In the genomic region with DNA sequence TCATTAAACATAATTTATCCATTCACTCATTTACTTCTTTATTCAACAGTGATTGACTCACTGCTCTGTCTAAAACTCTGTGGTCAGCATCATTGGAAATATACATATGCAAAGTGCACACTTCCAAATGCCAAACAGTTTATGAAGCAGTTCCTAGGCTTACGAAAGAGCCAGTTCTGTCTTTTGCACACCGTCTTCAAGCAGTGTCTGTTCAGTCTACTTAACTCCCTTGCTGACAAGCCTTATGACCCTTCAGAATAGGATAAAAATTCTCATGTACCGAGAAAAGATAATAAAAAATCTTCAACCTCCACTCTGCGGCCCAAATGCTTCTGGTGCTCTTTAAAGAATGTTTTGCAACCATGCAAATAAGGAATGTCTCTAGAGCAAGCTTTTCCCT, we compare ENCODE assay signal across 19 cellular contexts.
"Had no signal": no experiment of that assay in that cellular context is flagged by ENCODE, and none has a peak within 500 bp of the region (broad histone marks: within the 10 kb centered on the region; RNA-seq: fewer than 3 reads in every experiment).

No MANE protein-coding gene starts in this region.

- H3K4me3 ChIP-seq: ascending aorta, tibial artery had no signal

- FAIRE-seq: islet of Langerhans had no signal

- H3K27me3 Mint-ChIP-seq: activated CD4-positive, alpha-beta memory T cell treated with anti-CD3 and anti-CD28 coated beads, Interleukin-2, amount 10 ng/mL, durations not matched to agents 7 days and 5 days; activated naive CD4-positive, alpha-beta T cell treated with anti-CD3 and anti-CD28 coated beads, Interleukin-2, amount 10 ng/mL, durations not matched to agents 7 days and 5 days; activated naive CD8-positive, alpha-beta T cell treated with anti-CD3 and anti-CD28 coated beads, Interleukin-2, amount 50 U/mL, for 24 hours; activated T-cell treated with anti-CD3 and anti-CD28 coated beads, Interleukin-2, amount 50 U/mL, for 24 hours; effector memory CD8-positive, alpha-beta T cell had no signal

- H3K9me3 Mint-ChIP-seq: activated naive CD4-positive, alpha-beta T cell treated with anti-CD3 and anti-CD28 coated beads, Interleukin-2, amount 10 ng/mL, durations not matched to agents 7 days and 5 days had no signal

- H3K27ac Mint-ChIP-seq: activated CD4-positive, alpha-beta memory T cell treated with anti-CD3 and anti-CD28 coated beads, Interleukin-2, amount 10 ng/mL, durations not matched to agents 7 days and 5 days; activated naive CD4-positive, alpha-beta T cell treated with anti-CD3 and anti-CD28 coated beads, Interleukin-2, amount 10 ng/mL, durations not matched to agents 7 days and 5 days; activated naive CD8-positive, alpha-beta T cell treated with anti-CD3 and anti-CD28 coated beads, Interleukin-2, amount 50 U/mL, for 24 hours; activated T-cell treated with anti-CD3 and anti-CD28 coated beads, Interleukin-2, amount 50 U/mL, for 24 hours; effector memory CD8-positive, alpha-beta T cell; natural killer cell had no signal

- H3K27me3 ChIP-seq: ascending aorta, tibial artery had no signal

- H3K9me3 ChIP-seq: ascending aorta, tibial artery had no signal

- DNase-seq: activated CD4-positive, alpha-beta memory T cell treated with anti-CD3 and anti-CD28 coated beads, Interleukin-2, amount 10 ng/mL, durations not matched to agents 7 days and 5 days; activated CD4-positive, alpha-beta T cell treated with anti-CD3 and anti-CD28 coated beads for 48 hours; activated CD4-positive, CD25-positive, alpha-beta regulatory T cell; activated effector memory CD4-positive, alpha-beta T cell treated with Interleukin-2 at 50 U/mL for 16 hours; activated naive CD4-positive, alpha-beta T cell treated with anti-CD3 and anti-CD28 coated beads, Interleukin-2, amount 10 ng/mL, durations not matched to agents 7 days and 5 days; activated naive CD8-positive, alpha-beta T cell treated with anti-CD3 and anti-CD28 coated beads, Interleukin-2, amount 50 U/mL, for 24 hours; activated T-cell treated with anti-CD3 and anti-CD28 coated beads, Interleukin-2, amount 50 U/mL, for 24 hours; effector memory CD8-positive, alpha-beta T cell; left cardiac atrium; natural killer cell; retina; stimulated activated CD4-positive, alpha-beta T cell treated with anti-CD3 and anti-CD28 coated beads, Interleukin-2, amount 100 ng/mL, for 24 hours; stimulated activated naive CD4-positive, alpha-beta T cell treated with Interleukin-2 at 50 U/mL for 16 hours; substantia nigra; T1000; tibial artery had no signal

- H3K4me3 Mint-ChIP-seq: activated CD4-positive, alpha-beta memory T cell treated with anti-CD3 and anti-CD28 coated beads, Interleukin-2, amount 10 ng/mL, durations not matched to agents 7 days and 5 days; activated naive CD4-positive, alpha-beta T cell treated with anti-CD3 and anti-CD28 coated beads, Interleukin-2, amount 10 ng/mL, durations not matched to agents 7 days and 5 days; activated naive CD8-positive, alpha-beta T cell treated with anti-CD3 and anti-CD28 coated beads, Interleukin-2, amount 50 U/mL, for 24 hours; activated T-cell treated with anti-CD3 and anti-CD28 coated beads, Interleukin-2, amount 50 U/mL, for 24 hours; effector memory CD8-positive, alpha-beta T cell; natural killer cell had no signal

- H3K27ac ChIP-seq: ascending aorta, tibial artery had no signal

- H3K4me1 ChIP-seq: ascending aorta, tibial artery had no signal

- H3K36me3 ChIP-seq: ascending aorta, tibial artery had no signal

- H3K4me1 Mint-ChIP-seq: activated CD4-positive, alpha-beta memory T cell treated with anti-CD3 and anti-CD28 coated beads, Interleukin-2, amount 10 ng/mL, durations not matched to agents 7 days and 5 days; activated naive CD4-positive, alpha-beta T cell treated with anti-CD3 and anti-CD28 coated beads, Interleukin-2, amount 10 ng/mL, durations not matched to agents 7 days and 5 days; activated naive CD8-positive, alpha-beta T cell treated with anti-CD3 and anti-CD28 coated beads, Interleukin-2, amount 50 U/mL, for 24 hours; natural killer cell had no signal

- H3K36me3 Mint-ChIP-seq: activated naive CD4-positive, alpha-beta T cell treated with anti-CD3 and anti-CD28 coated beads, Interleukin-2, amount 10 ng/mL, durations not matched to agents 7 days and 5 days; natural killer cell had no signal

- ATAC-seq: activated naive CD8-positive, alpha-beta T cell treated with anti-CD3 and anti-CD28 coated beads, Interleukin-2, amount 50 U/mL, for 24 hours; effector memory CD8-positive, alpha-beta T cell; left cardiac atrium; natural killer cell; SK-N-SH treated with all-trans-retinoic acid at 6 μM for 48 hours had no signal
